Comparison of ENCODE assay signal across 8 cellular contexts in the genomic region with DNA sequence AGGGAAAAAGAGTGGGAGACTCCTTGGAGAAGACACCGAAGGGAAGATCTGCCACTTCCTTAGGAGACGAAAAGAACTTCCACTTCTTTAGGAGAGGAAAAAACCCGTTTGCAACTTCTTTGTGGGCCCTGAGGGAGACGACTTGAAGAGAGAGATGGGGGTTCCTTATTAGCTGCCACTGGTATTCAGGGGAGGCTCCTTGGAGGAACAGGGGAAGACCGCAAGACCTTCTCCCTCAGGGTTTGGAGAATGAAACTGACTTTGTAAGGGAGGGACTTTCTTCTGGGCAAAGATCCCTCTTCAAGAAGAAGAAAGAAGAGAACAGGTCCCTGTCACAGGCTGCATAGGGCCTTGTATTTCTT. TPM values are rescaled to one million over a fixed set of nuclear protein-coding genes. Genes with fewer than 3 reads are reported as not detected.
A peak's percentile ranks its signal among the peaks of the same experiment; 100 is the strongest.
DNase-seq lines count a peak whose midpoint lies in the region; ATAC-seq and TF ChIP-seq lines count a peak whose summit lies in the region.

No MANE protein-coding gene starts in this region.

- H3K36me3 Mint-ChIP-seq in activated T-cell treated with anti-CD3 and anti-CD28 coated beads, Interleukin-2, amount 50 U/mL, for 4 hours (ENCODE audit: insufficient read depth), result peaks cover 14% of the 10 kb centered on the region
- no peaks in the 10 kb centered on the region for H3K36me3 Mint-ChIP-seq in type B pancreatic cell

- no peaks in the 10 kb centered on the region for H3K27me3 ChIP-seq in ascending aorta
- H3K27me3 ChIP-seq in right lobe of liver, result no peaks in the 10 kb centered on the region

- ATAC-seq in activated T-cell treated with anti-CD3 and anti-CD28 coated beads, Interleukin-2, amount 50 U/mL, for 4 hours, result no peak
- ATAC-seq in right lobe of liver, result no peak
- ATAC-seq in left lobe of liver, result no peak

- H3K27ac Mint-ChIP-seq in type B pancreatic cell, result peak overlapping the region; percentile 100

- no peak for TF ChIP-seq CTCF in ascending aorta (IDR thresholded peaks at IDR 0.05)
- no peak for TF ChIP-seq CTCF in right lobe of liver (IDR thresholded peaks at IDR 0.05)
- no peak for TF ChIP-seq CTCF in type B pancreatic cell (conservative IDR thresholded peaks at IDR 0.05)

- WGBS in right lobe of liver (ENCODE audit: insufficient coverage, low coverage, low lambda C conversion rate, missing lambda C conversion rate), result 0% methylated on average over 5 of the region's 5 CpGs

- intact Hi-C loops in ascending aorta (cut with DNase I) (no loop called here), right lobe of liver (cut with DNase I) (no loop called here)

- H3K4me3 ChIP-seq in ascending aorta (peak overlapping the region; percentile 72 to 95), right lobe of liver (peak overlapping the region; percentile 95 to 96 (median 95))

- no peaks in the 10 kb centered on the region for H3K27me3 Mint-ChIP-seq in activated T-cell treated with anti-CD3 and anti-CD28 coated beads, Interleukin-2, amount 50 U/mL, for 4 hours (ENCODE audit: low read depth)
- H3K27me3 Mint-ChIP-seq in type B pancreatic cell, result no peaks in the 10 kb centered on the region

- H3K4me1 ChIP-seq in ascending aorta, result peaks cover 7 to 9% of the 10 kb centered on the region in 2 donors
- H3K4me1 ChIP-seq in right lobe of liver, result peaks cover 0 to 23% (median 4%) of the 10 kb centered on the region in 4 donors

- no peak for TF ChIP-seq POLR2A in right lobe of liver (IDR thresholded peaks at IDR 0.05)

- no peaks in the 10 kb centered on the region for H3K9me3 Mint-ChIP-seq in activated T-cell treated with anti-CD3 and anti-CD28 coated beads, Interleukin-2, amount 50 U/mL, for 4 hours
- H3K9me3 Mint-ChIP-seq in type B pancreatic cell, result no peaks in the 10 kb centered on the region

- peaks cover 39% of the 10 kb centered on the region for H3K4me1 Mint-ChIP-seq in activated T-cell treated with anti-CD3 and anti-CD28 coated beads, Interleukin-2, amount 50 U/mL, for 4 hours (ENCODE audit: low read depth)
- peaks cover 26% of the 10 kb centered on the region for H3K4me1 Mint-ChIP-seq in type B pancreatic cell (ENCODE audit: unreplicated experiment)

- H3K36me3 ChIP-seq in ascending aorta (no peaks in the 10 kb centered on the region), right lobe of liver (no peaks in the 10 kb centered on the region)

- no peak for DNase-seq in activated T-cell treated with anti-CD3 and anti-CD28 coated beads, Interleukin-2, amount 50 U/mL, for 4 hours
- DNase-seq in activated T-cell treated with anti-CD3 and anti-CD28 coated beads for 4 hours (no peak), ascending aorta (ENCODE audit: low spot score in 2 of 2) (no peak), right lobe of liver (no peak), type B pancreatic cell (ENCODE audit: extremely low spot score, unreplicated experiment) (no peak), left lobe of liver (ENCODE audit: low spot score) (no peak), H4 (ENCODE audit: low spot score) (no peak), NCI-H1436 treated with DMSO at 0.1 percent for 48 hours (lab: John Stamatoyannopoulos, UW) (no peak)

- H3K4me3 Mint-ChIP-seq in activated T-cell treated with anti-CD3 and anti-CD28 coated beads, Interleukin-2, amount 50 U/mL, for 4 hours, result peak overlapping the region; percentile 99
- H3K4me3 Mint-ChIP-seq in type B pancreatic cell, result peak overlapping the region; percentile 99

- peak overlapping the region; percentile 83 to 86 for H3K27ac ChIP-seq in ascending aorta
- peak overlapping the region; percentile 94 to 97 (median 97) for H3K27ac ChIP-seq in right lobe of liver

- H3K9me3 ChIP-seq in ascending aorta, result no peaks in the 10 kb centered on the region
- no peaks in the 10 kb centered on the region for H3K9me3 ChIP-seq in right lobe of liver

RNA-seq across cellular contexts. Expression of a gene that starts 0.4 kb away (rescaled TPM):
- total RNA-seq in activated T-cell treated with anti-CD3 and anti-CD28 coated beads, Interleukin-2, amount 50 U/mL, for 4 hours, result 10 to 100 TPM; 23.7 to 29.1 (median 26.7) TPM
- 28.5 TPM for total RNA-seq in ascending aorta
- 10 to 100 TPM; 32.1 to 68.7 (median 48.9) TPM for total RNA-seq in right lobe of liver
- 7.5 and 11.7 TPM in 2 replicates for total RNA-seq in type B pancreatic cell (ENCODE audit: low replicate concordance)
- 64.4 TPM for total RNA-seq in left lobe of liver
- 32.6 and 47.7 TPM in 2 replicates for total RNA-seq in H4 (2014; rRNA removed; shearing (Covaris generic))

RNA-seq across cellular contexts. Expression of a gene that starts 0.9 kb away (rescaled TPM):
- total RNA-seq in activated T-cell treated with anti-CD3 and anti-CD28 coated beads, Interleukin-2, amount 50 U/mL, for 4 hours, result 10 to 100 TPM; 86.3 to 95.5 (median 94.5) TPM
- 30.3 TPM for total RNA-seq in ascending aorta
- 10 to 100 TPM in 5 of 6 experiments, 1 to 10 TPM in 1; 6.1 to 26.6 (median 14.1) TPM for total RNA-seq in right lobe of liver
- total RNA-seq in type B pancreatic cell (ENCODE audit: low replicate concordance), result 11.4 and 20.2 TPM in 2 replicates
- total RNA-seq in left lobe of liver, result 13.2 TPM
- total RNA-seq in H4 (2014; rRNA removed; shearing (Covaris generic)), result 28.5 and 28.9 TPM in 2 replicates

RNA-seq across cellular contexts. Expression of a gene that starts 21.7 kb away (rescaled TPM):
- total RNA-seq in activated T-cell treated with anti-CD3 and anti-CD28 coated beads, Interleukin-2, amount 50 U/mL, for 4 hours, result 1 to 10 TPM; 1.2 to 2.4 (median 1.5) TPM
- total RNA-seq in ascending aorta (14.2 TPM), right lobe of liver (1 to 10 TPM; 1.8 to 4.1 (median 3.0) TPM), type B pancreatic cell (ENCODE audit: low replicate concordance) (2.0 and 8.1 TPM in 2 replicates), left lobe of liver (3.1 TPM)
- total RNA-seq in H4 (2014; rRNA removed; shearing (Covaris generic)), result 0.08 and 0.97 TPM in 2 replicates

RNA-seq across cellular contexts. Expression of a gene that starts 29.2 kb away (rescaled TPM):
- total RNA-seq in activated T-cell treated with anti-CD3 and anti-CD28 coated beads, Interleukin-2, amount 50 U/mL, for 4 hours, result under 1 TPM; 0.15 to 0.35 (median 0.24) TPM
- total RNA-seq in ascending aorta, result 3.7 TPM
- 1 to 10 TPM in 1 of 6 experiments, under 1 TPM in 5; 0.50 to 1.2 (median 0.63) TPM for total RNA-seq in right lobe of liver
- 9.3 and 13.0 TPM in 2 replicates for total RNA-seq in type B pancreatic cell (ENCODE audit: low replicate concordance)
- total RNA-seq in left lobe of liver, result 0.65 TPM
- not detected in 2 replicates for total RNA-seq in H4 (2014; rRNA removed; shearing (Covaris generic))

RNA-seq across cellular contexts. Expression of a gene that starts 34.1 kb away (rescaled TPM):
- total RNA-seq in activated T-cell treated with anti-CD3 and anti-CD28 coated beads, Interleukin-2, amount 50 U/mL, for 4 hours, result 1 to 10 TPM; 5.4 to 5.7 (median 5.7) TPM
- 17.5 TPM for total RNA-seq in ascending aorta
- total RNA-seq in right lobe of liver, result 1 to 10 TPM; 1.7 to 4.4 (median 2.6) TPM
- 4.8 and 8.8 TPM in 2 replicates for total RNA-seq in type B pancreatic cell (ENCODE audit: low replicate concordance)
- total RNA-seq in left lobe of liver, result 2.1 TPM
- total RNA-seq in H4 (2014; rRNA removed; shearing (Covaris generic)), result 7.5 and 9.3 TPM in 2 replicates
